ENCODE assay signal across 20 cellular contexts in the genomic region with DNA sequence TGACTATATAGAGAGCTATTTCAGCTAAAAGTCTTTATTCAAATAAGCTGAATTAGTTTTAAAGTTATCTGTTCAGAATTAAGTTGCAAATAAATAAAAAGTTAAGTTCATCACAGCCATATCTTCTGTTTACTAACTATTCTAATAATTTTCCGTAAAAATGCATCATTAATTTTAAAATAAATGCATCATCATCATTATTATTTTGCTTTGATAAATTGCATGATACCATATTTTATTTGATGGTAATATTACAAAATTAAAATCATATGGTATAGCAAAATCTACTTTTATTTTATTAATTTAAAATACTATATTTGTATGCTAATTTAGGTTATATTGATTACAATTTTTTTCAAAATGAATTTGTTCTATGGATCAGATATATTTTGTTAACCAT.
DNase-seq lines count a peak whose midpoint lies in the region; ATAC-seq, FAIRE-seq and TF ChIP-seq lines count a peak whose summit lies in the region.
"Had no signal": no experiment of that assay in that cellular context is flagged by ENCODE, and none has a peak within 500 bp of the region (broad histone marks: within the 10 kb centered on the region; RNA-seq: fewer than 3 reads in every experiment).

No MANE protein-coding gene starts in this region.

- in situ Hi-C loops in HepG2 (cut with HindIII; ENCODE audit: extremely low pct_ligation_motif_present, low pct_unique_long_range_greater_than_20kb): no loop called here

- no peaks in the 10 kb centered on the region for H4K20me1 ChIP-seq in HepG2 (ENCODE audit: insufficient read depth, low read length)

- no peak overlapping the region for H3K4me2 ChIP-seq in HepG2 (ENCODE audit: low read depth, low read length)
- H3K4me2 ChIP-seq: A549, GM23338 had no signal

- CTCF ChIA-PET in HepG2 (lab: Yijun Ruan, JAX; ENCODE audit: low intra/inter-chr PET ratio, low total read pairs): no interaction called here

- no TSS peak for BruUV-seq in HepG2 (replicated peaks; lab: Mats Ljungman, UMichigan)

- DNase-seq in HepG2 (ENCODE audit: low spot score) (no peak), right lobe of liver (no peak), small intestine (no peak), OCI-M1 (lab: John Stamatoyannopoulos, UW) (no peak), GM19238 (ENCODE audit: insufficient read length, low spot score) (no peak)
- DNase-seq: ACHN; AML-193; C1 segment of cervical spinal cord; Caco-2; CD4-positive, alpha-beta memory T cell; DMS153; DND-41; GDM1; H9 had no signal

- H3K27me3 ChIP-seq in HepG2 (ENCODE audit: control insufficient read depth in 1 of 2, insufficient read depth in 2 of 2, low read length in 2 of 2) (no peaks in the 10 kb centered on the region), right lobe of liver (no peaks in the 10 kb centered on the region), small intestine (ENCODE audit: control insufficient read depth in 2 of 2, insufficient read depth in 2 of 2, low read length in 2 of 2) (no peaks in the 10 kb centered on the region)

- POLR2A ChIA-PET in HepG2 (lab: Yijun Ruan, JAX): no interaction called here

- H3K4me1 ChIP-seq in HepG2 (ENCODE audit: insufficient read depth, low read length) (no peaks in the 10 kb centered on the region), right lobe of liver (no peaks in the 10 kb centered on the region), small intestine (ENCODE audit: control insufficient read depth in 2 of 2, insufficient read depth in 1 of 2, low read depth in 1 of 2, low read length in 1 of 2) (no peaks in the 10 kb centered on the region)
- H3K4me1 ChIP-seq: A549, Caco-2 had no signal

- no peak for TF ChIP-seq EP300 in HepG2 (IDR thresholded peaks at IDR 0.05; ENCODE audit: low read depth in 2 of 2, low read length in 2 of 2)
- no peak for TF ChIP-seq EP300 in HepG2 (CRISPR knock-in tag; IDR thresholded peaks at IDR 0.05; ENCODE audit: borderline replicate concordance)

- H3K4me3 ChIP-seq in HepG2 (replicated peaks in 1 of 3; ENCODE audit: insufficient read depth in 1 of 3, low read depth in 2 of 3, low read length in 3 of 3) (no peak overlapping the region), right lobe of liver (no peak overlapping the region), small intestine (ENCODE audit: low read depth in 1 of 2, low read length in 2 of 2) (no peak overlapping the region)
- H3K4me3 ChIP-seq: A549, GM12878, GM23338 had no signal

- no peaks in the 10 kb centered on the region for H3K79me2 ChIP-seq in HepG2 (ENCODE audit: insufficient read depth, low read length)

- TF ChIP-seq POLR2A in HepG2 (IDR thresholded peaks at IDR 0.05; ENCODE audit: insufficient read depth in 1 of 2, low read depth in 2 of 2, low read length in 2 of 2) (no peak), right lobe of liver (IDR thresholded peaks at IDR 0.05) (no peak)

- FAIRE-seq in HepG2 (lab: Jason Lieb, UNC): no peak
- FAIRE-seq in endometrium (lab: Jason Lieb, UNC): peak; percentile 67
- FAIRE-seq in small intestine (lab: Jason Lieb, UNC): peak; percentile 5
- FAIRE-seq: A549, GM12878 had no signal

- H3K9me3 ChIP-seq in HepG2 (ENCODE audit: low read length) (no peaks in the 10 kb centered on the region), right lobe of liver (no peaks in the 10 kb centered on the region), small intestine (ENCODE audit: control insufficient read depth, low read depth) (no peaks in the 10 kb centered on the region)
- H3K9me3 ChIP-seq: A549, Caco-2 had no signal

- H3K9ac ChIP-seq in HepG2 (ENCODE audit: insufficient read depth, low read depth, low read length): no peak overlapping the region

- intact Hi-C loops in HepG2 (cut with micrococcal nuclease; ENCODE audit: unreplicated experiment): no loop called here
- intact Hi-C loops in right lobe of liver (cut with DNase I): no loop called here

- WGBS in HepG2 (ENCODE audit: low lambda C conversion rate): 2% methylated on average over 1 of the region's 1 CpG
- 25% methylated on average over 1 of the region's 1 CpG for WGBS in right lobe of liver (ENCODE audit: insufficient coverage, low coverage, low lambda C conversion rate, missing lambda C conversion rate)
- 17 to 83% (median 45%) methylated on average over 1 of the region's 1 CpG for WGBS in small intestine, 3 donors

- H2AFZ ChIP-seq in HepG2 (ENCODE audit: low read length): no peak overlapping the region
- H2AFZ ChIP-seq: GM23338 had no signal

- ATAC-seq in HepG2 (no peak), right lobe of liver (no peak)
- ATAC-seq: A549, GM12878, GM23338, HCT116 had no signal

- no peak for TF ChIP-seq RAD21 in HepG2 (CRISPR knock-in tag; IDR thresholded peaks at IDR 0.05)

- H3K27ac ChIP-seq in HepG2 (ENCODE audit: extremely low read length, insufficient read depth, low read length) (no peak overlapping the region), right lobe of liver (no peak overlapping the region), small intestine (ENCODE audit: low read depth in 1 of 2, low read length in 1 of 2) (no peak overlapping the region)
- H3K27ac ChIP-seq: 22Rv1, A549 had no signal

- H3K36me3 ChIP-seq in HepG2 (replicated peaks in 1 of 2; ENCODE audit: control insufficient read depth in 1 of 2, insufficient read depth in 2 of 2, low read length in 2 of 2): no peaks in the 10 kb centered on the region
- H3K36me3 ChIP-seq in right lobe of liver: no peaks in the 10 kb centered on the region
- H3K36me3 ChIP-seq in small intestine (ENCODE audit: control insufficient read depth in 2 of 2, insufficient read depth in 2 of 2, low read length in 2 of 2): no peaks in the 10 kb centered on the region

- TF ChIP-seq CTCF in HepG2 (CRISPR knock-in tag; IDR thresholded peaks at IDR 0.05): no peak
- no peak for TF ChIP-seq CTCF in right lobe of liver (IDR thresholded peaks at IDR 0.05)

TF ChIP-seq in HepG2, 621 proteins besides CTCF, POLR2A, EP300 and RAD21:
- TF ChIP-seq MAFF (IDR thresholded peaks at IDR 0.05; ENCODE audit: low read depth, low read length) (peak; percentile 45; the same call in 1 of the 2 replicates), HES4 (CRISPR knock-in tag; IDR thresholded peaks at IDR 0.05; ENCODE audit: borderline replicate concordance) (no peak), MATR3 (CRISPR knock-in tag; IDR thresholded peaks at IDR 0.05) (no peak), MAFK (conservative IDR thresholded peaks at IDR 0.05 in 1 of 2, IDR thresholded peaks at IDR 0.05 in 1 of 2; ENCODE audit: low read length in 2 of 2) (peak in 1 of 2 experiments; percentile 61; a peak in 2 of 4 replicates), CENPX (CRISPR knock-in tag; IDR thresholded peaks at IDR 0.05) (no peak)
